ENCODE assay signal across 8 cellular contexts in genomic region chr14:91377700-91378652, GRCh38. TPM values are rescaled to one million over a fixed set of nuclear protein-coding genes. Genes with fewer than 3 reads are reported as not detected.
DNase-seq lines count a peak whose midpoint lies in the region; ATAC-seq and TF ChIP-seq lines count a peak whose summit lies in the region.
"Had no signal": no experiment of that assay in that cellular context is flagged by ENCODE, and none has a peak within 500 bp of the region (broad histone marks: within the 10 kb centered on the region; RNA-seq: fewer than 3 reads in every experiment).

No MANE protein-coding gene starts in this region.

- H3K27ac ChIP-seq in DND-41 (ENCODE audit: low read length) (peak overlapping the region; percentile 18), neural cell (ENCODE audit: low read length) (peak overlapping the region; percentile 74), aorta (ENCODE audit: low read depth in 1 of 2, low read length in 2 of 2) (no peak overlapping the region)

- H3K27me3 ChIP-seq in DND-41 (ENCODE audit: insufficient read depth, low read length, poor library complexity) (no peaks in the 10 kb centered on the region), neural cell (ENCODE audit: insufficient read depth, low read depth, low read length) (no peaks in the 10 kb centered on the region), aorta (ENCODE audit: control insufficient read depth in 1 of 2, insufficient read depth in 2 of 2, low read length in 1 of 2) (no peaks in the 10 kb centered on the region)

- peaks cover 95% of the 10 kb centered on the region for H4K20me1 ChIP-seq in DND-41 (ENCODE audit: insufficient read depth, low read length)
- H4K20me1 ChIP-seq in neural cell (ENCODE audit: insufficient read depth) = no peaks in the 10 kb centered on the region

- H3K79me2 ChIP-seq in DND-41 (ENCODE audit: insufficient read depth, low read length) (peaks cover 97% of the 10 kb centered on the region), neural cell (replicated peaks; ENCODE audit: insufficient read depth, low read length) (peaks cover 37% of the 10 kb centered on the region)

- intact Hi-C loops in aorta (cut with DNase I) = no loop called here

- H3K4me2 ChIP-seq in DND-41 (ENCODE audit: insufficient read depth, low read length) (no peak overlapping the region), neural cell (ENCODE audit: low read length) (no peak overlapping the region)

- TF ChIP-seq CTCF in DND-41 (IDR thresholded peaks at IDR 0.05; ENCODE audit: borderline replicate concordance, extremely low read depth, low read length, poor library complexity, severe bottlenecking) (no peak), neural cell (IDR thresholded peaks at IDR 0.05; ENCODE audit: poor library complexity, severe bottlenecking) (no peak)

- DNase-seq in DND-41 (no peak), HT1080 (ENCODE audit: low read depth) (peak; percentile 13), aorta (no peak)
- DNase-seq in activated T-cell treated with anti-CD3 and anti-CD28 coated beads, Interleukin-2, amount 50 U/mL, for 48 hours = peak; percentile 74 to 79
- DNase-seq: hippocampal formation had no signal

- TF ChIP-seq RAD21 in neural cell (conservative IDR thresholded peaks at IDR 0.05) = no peak

- peaks cover 54% of the 10 kb centered on the region for H3K4me1 ChIP-seq in DND-41 (ENCODE audit: insufficient read depth, low read length)
- H3K4me1 ChIP-seq in aorta (ENCODE audit: control insufficient read depth in 1 of 2, insufficient read depth in 2 of 2, low read length in 2 of 2) = no peaks in the 10 kb centered on the region

- 89 to 93% methylated on average over 15 of the region's 15 CpGs for WGBS in aorta, 2 donors

- H2AFZ ChIP-seq in DND-41 (ENCODE audit: low read depth, low read length) (no peak overlapping the region), neural cell (ENCODE audit: low read depth, low read length) (no peak overlapping the region)

- H3K9ac ChIP-seq in DND-41 (ENCODE audit: low read depth, low read length) = no peak overlapping the region
- H3K9ac ChIP-seq in neural cell (ENCODE audit: low read length) = peak overlapping the region; percentile 24

- H3K9me3 ChIP-seq in DND-41 (ENCODE audit: insufficient read depth, low read length, severe bottlenecking) (no peaks in the 10 kb centered on the region), neural cell (ENCODE audit: low read length) (no peaks in the 10 kb centered on the region), aorta (ENCODE audit: control insufficient read depth, low read length) (no peaks in the 10 kb centered on the region)

- TF ChIP-seq EP300 in neural cell (conservative IDR thresholded peaks at IDR 0.05; ENCODE audit: poor library complexity, severe bottlenecking) = no peak

- no peaks in the 10 kb centered on the region for H3K9me2 ChIP-seq in neural cell (ENCODE audit: insufficient read depth, low read length)

- no peak overlapping the region for H3K4me3 ChIP-seq in DND-41 (ENCODE audit: low read depth in 1 of 2, low read length in 2 of 2)
- H3K4me3 ChIP-seq in neural cell (ENCODE audit: low read length) = peak overlapping the region; percentile 2
- no peak overlapping the region for H3K4me3 ChIP-seq in aorta (ENCODE audit: low read length in 2 of 2)

- ATAC-seq in DND-41 (ENCODE audit: insufficient read depth, low read depth) (no peak), aorta (ENCODE audit: low FRiP score) (no peak), GM21447 (IDR thresholded peaks at IDR 0.05; ENCODE audit: unreplicated experiment) (no peak), HG02588 (IDR thresholded peaks at IDR 0.05; ENCODE audit: unreplicated experiment) (no peak)

- peaks cover 28% of the 10 kb centered on the region for H3K36me3 ChIP-seq in DND-41 (ENCODE audit: insufficient read depth, low read length)
- H3K36me3 ChIP-seq in neural cell (ENCODE audit: insufficient read depth, low read length) = no peaks in the 10 kb centered on the region
- H3K36me3 ChIP-seq in aorta (ENCODE audit: control insufficient read depth in 1 of 2, insufficient read depth in 2 of 2, low read length in 1 of 2) = no peaks in the 10 kb centered on the region

- H3F3A ChIP-seq in neural cell (ENCODE audit: insufficient read depth, low read length, poor library complexity, severe bottlenecking) = no peaks in the 10 kb centered on the region

TF ChIP-seq in neural cell, 6 proteins besides CTCF, POLR2A, EP300 and RAD21:
- TF ChIP-seq REST (IDR thresholded peaks at IDR 0.05; ENCODE audit: borderline replicate concordance) (peak; percentile 10), SMC3 (conservative IDR thresholded peaks at IDR 0.05; ENCODE audit: poor library complexity) (no peak)

RNA-seq across cellular contexts. Expression of gene CCDC88C, which starts 39.6 kb away (rescaled TPM):
- total RNA-seq in HT1080 (2014; rRNA removed; shearing (Covaris generic)) = 13.2 and 15.2 TPM in 2 replicates
- 7.8 and 8.4 TPM in 2 replicates for polyA plus RNA-seq in HT1080 (2015; cell fraction: cytosol; rRNA removed)
- polyA plus RNA-seq in HT1080 (2015; cell fraction: nucleus; rRNA removed) = 14.2 and 20.7 TPM in 2 replicates
- polyA plus RNA-seq in neural cell = 20.1 and 33.8 TPM in 2 replicates
- polyA minus RNA-seq in neural cell = 67.4 and 72.3 TPM in 2 replicates
- 10 to 100 TPM in 1 of 2 donors, 1 to 10 TPM in 1; 9.2 to 18.4 TPM for total RNA-seq in aorta
- 1 to 10 TPM in 1 of 2 donors, under 1 TPM in 1; 0.33 to 3.0 TPM for polyA plus RNA-seq in aorta

Comparison
In these comparisons a context has a peak if more than half of its experiments do, and no peak if none do; other contexts are left out.
1. DNase-seq: peak in HT1080 (single experiment) and activated T-cell treated with anti-CD3 and anti-CD28 coated beads, Interleukin-2, amount 50 U/mL, for 48 hours (2 of 2); none in DND-41 (single experiment) and aorta (0 of 2).
2. H3K27ac ChIP-seq: peak in DND-41 (single experiment) and neural cell (single experiment); none in aorta (0 of 2).